ENCODE assay signal across 8 cellular contexts in genomic region chr5:148730955-148731898, GRCh38.
A peak's percentile ranks its signal among the peaks of the same experiment; 100 is the strongest.
DNase-seq lines count a peak whose midpoint lies in the region; ATAC-seq and TF ChIP-seq lines count a peak whose summit lies in the region.

No MANE protein-coding gene starts in this region.

- peak; percentile 90 for TF ChIP-seq RAD21 in Ishikawa (IDR thresholded peaks at IDR 0.05; ENCODE audit: low read depth)
- peak; percentile 99 for TF ChIP-seq RAD21 in neural cell (conservative IDR thresholded peaks at IDR 0.05)

- H3K4me3 Mint-ChIP-seq in stimulated activated naive CD8-positive, alpha-beta T cell treated with anti-CD3 and anti-CD28 coated beads, Interleukin-15, amount 100 ng/mL, for 72 hours = no peak overlapping the region

- no peak overlapping the region for H3K9ac ChIP-seq in neural cell (ENCODE audit: low read length)

- H3K9me2 ChIP-seq in neural cell (ENCODE audit: insufficient read depth, low read length) = no peaks in the 10 kb centered on the region

- no peak for TF ChIP-seq EP300 in Ishikawa (IDR thresholded peaks at IDR 0.05; ENCODE audit: borderline replicate concordance)
- no peak for TF ChIP-seq EP300 in esophagus muscularis mucosa (IDR thresholded peaks at IDR 0.05)
- no peak for TF ChIP-seq EP300 in neural cell (conservative IDR thresholded peaks at IDR 0.05; ENCODE audit: poor library complexity, severe bottlenecking)

- H3K27me3 Mint-ChIP-seq in stimulated activated naive CD8-positive, alpha-beta T cell treated with anti-CD3 and anti-CD28 coated beads, Interleukin-15, amount 100 ng/mL, for 72 hours = peaks cover 26% of the 10 kb centered on the region

- no peaks in the 10 kb centered on the region for H4K20me1 ChIP-seq in neural cell (ENCODE audit: insufficient read depth)

- H3K27me3 ChIP-seq in esophagus muscularis mucosa (no peaks in the 10 kb centered on the region), neural cell (ENCODE audit: insufficient read depth, low read depth, low read length) (no peaks in the 10 kb centered on the region)

- DNase-seq in DMS79 treated with DMSO at 0.1 percent for 48 hours (lab: John Stamatoyannopoulos, UW) (peak; percentile 29), OCI-M1 (lab: John Stamatoyannopoulos, UW) (peak; percentile 91), activated T-cell treated with anti-CD3 and anti-CD28 coated beads for 24 hours (ENCODE audit: low read depth) (peak; percentile 64), esophagus muscularis mucosa (ENCODE audit: extremely low spot score) (no peak)
- peak; percentile 64 to 68 for DNase-seq in stimulated activated naive CD8-positive, alpha-beta T cell treated with anti-CD3 and anti-CD28 coated beads, Interleukin-15, amount 100 ng/mL, for 72 hours

- no peak overlapping the region for H3K4me3 ChIP-seq in esophagus muscularis mucosa
- H3K4me3 ChIP-seq in neural cell (ENCODE audit: low read length) = no peak overlapping the region

- no peaks in the 10 kb centered on the region for H3F3A ChIP-seq in neural cell (ENCODE audit: insufficient read depth, low read length, poor library complexity, severe bottlenecking)

- no peak overlapping the region for H2AFZ ChIP-seq in neural cell (ENCODE audit: low read depth, low read length)

- TF ChIP-seq POLR2A in esophagus muscularis mucosa (IDR thresholded peaks at IDR 0.05; ENCODE audit: low read depth) = no peak

- H3K79me2 ChIP-seq in neural cell (replicated peaks; ENCODE audit: insufficient read depth, low read length) = no peaks in the 10 kb centered on the region

- 29% methylated on average over 12 of the region's 12 CpGs for WGBS in esophagus muscularis mucosa

- peak; percentile 85 for ATAC-seq in GM21717 (IDR thresholded peaks at IDR 0.05; ENCODE audit: unreplicated experiment)
- peak; percentile 89 for ATAC-seq in stimulated activated naive CD8-positive, alpha-beta T cell treated with anti-CD3 and anti-CD28 coated beads, Interleukin-15, amount 100 ng/mL, for 72 hours

- H3K9me3 Mint-ChIP-seq in stimulated activated naive CD8-positive, alpha-beta T cell treated with anti-CD3 and anti-CD28 coated beads, Interleukin-15, amount 100 ng/mL, for 72 hours = no peaks in the 10 kb centered on the region

- H3K36me3 ChIP-seq in esophagus muscularis mucosa (no peaks in the 10 kb centered on the region), neural cell (ENCODE audit: insufficient read depth, low read length) (no peaks in the 10 kb centered on the region)

- H3K4me1 Mint-ChIP-seq in stimulated activated naive CD8-positive, alpha-beta T cell treated with anti-CD3 and anti-CD28 coated beads, Interleukin-15, amount 100 ng/mL, for 72 hours = peaks cover 13% of the 10 kb centered on the region

- no peak overlapping the region for H3K27ac ChIP-seq in esophagus muscularis mucosa (replicated peaks in 1 of 4)
- H3K27ac ChIP-seq in neural cell (ENCODE audit: low read length) = no peak overlapping the region

- H3K27ac Mint-ChIP-seq in stimulated activated naive CD8-positive, alpha-beta T cell treated with anti-CD3 and anti-CD28 coated beads, Interleukin-15, amount 100 ng/mL, for 72 hours = peak overlapping the region in 1 of 2 donors; percentile 72

- intact Hi-C loops in esophagus muscularis mucosa (cut with DNase I) = loop anchor here (1.0 to 5.0 kb wide), 5 partner anchors 266 to 874 kb away; no protein-coding TSS in a partner anchor

- no peaks in the 10 kb centered on the region for H3K9me3 ChIP-seq in esophagus muscularis mucosa
- H3K9me3 ChIP-seq in neural cell (ENCODE audit: low read length) = no peaks in the 10 kb centered on the region

- peaks cover 0 to 23% (median 20%) of the 10 kb centered on the region in 4 donors for H3K4me1 ChIP-seq in esophagus muscularis mucosa

- TF ChIP-seq CTCF in esophagus muscularis mucosa (IDR thresholded peaks at IDR 0.05) (peak; percentile 83 to 95 (median 92)), neural cell (IDR thresholded peaks at IDR 0.05; ENCODE audit: poor library complexity, severe bottlenecking) (peak; percentile 100)

- no peak overlapping the region for H3K4me2 ChIP-seq in neural cell (ENCODE audit: low read length)

TF ChIP-seq in Ishikawa, 13 proteins besides CTCF, POLR2A, EP300 and RAD21 (continues in another document):
- TF ChIP-seq NFIC (IDR thresholded peaks at IDR 0.05) (no peak), FOXM1 (IDR thresholded peaks at IDR 0.05; ENCODE audit: borderline replicate concordance, low read depth) (no peak), TAF1 (IDR thresholded peaks at IDR 0.05; ENCODE audit: low read depth) (no peak), USF1 (IDR thresholded peaks at IDR 0.05) (no peak), YY1 (IDR thresholded peaks at IDR 0.05; ENCODE audit: low read depth) (no peak), CEBPB (IDR thresholded peaks at IDR 0.05) (no peak), REST (IDR thresholded peaks at IDR 0.05; ENCODE audit: low read depth) (no peak), TCF12 (IDR thresholded peaks at IDR 0.05; ENCODE audit: low read depth) (no peak), EGR1 (IDR thresholded peaks at IDR 0.05) (no peak), TEAD4 (IDR thresholded peaks at IDR 0.05) (no peak)

TF ChIP-seq in neural cell, 6 proteins besides CTCF, POLR2A, EP300 and RAD21:
- TF ChIP-seq SMC3 (conservative IDR thresholded peaks at IDR 0.05; ENCODE audit: poor library complexity) (peak; percentile 100), REST (IDR thresholded peaks at IDR 0.05; ENCODE audit: borderline replicate concordance) (no peak)
